8 cellular contexts compared by ENCODE assay signal in the genomic region with DNA sequence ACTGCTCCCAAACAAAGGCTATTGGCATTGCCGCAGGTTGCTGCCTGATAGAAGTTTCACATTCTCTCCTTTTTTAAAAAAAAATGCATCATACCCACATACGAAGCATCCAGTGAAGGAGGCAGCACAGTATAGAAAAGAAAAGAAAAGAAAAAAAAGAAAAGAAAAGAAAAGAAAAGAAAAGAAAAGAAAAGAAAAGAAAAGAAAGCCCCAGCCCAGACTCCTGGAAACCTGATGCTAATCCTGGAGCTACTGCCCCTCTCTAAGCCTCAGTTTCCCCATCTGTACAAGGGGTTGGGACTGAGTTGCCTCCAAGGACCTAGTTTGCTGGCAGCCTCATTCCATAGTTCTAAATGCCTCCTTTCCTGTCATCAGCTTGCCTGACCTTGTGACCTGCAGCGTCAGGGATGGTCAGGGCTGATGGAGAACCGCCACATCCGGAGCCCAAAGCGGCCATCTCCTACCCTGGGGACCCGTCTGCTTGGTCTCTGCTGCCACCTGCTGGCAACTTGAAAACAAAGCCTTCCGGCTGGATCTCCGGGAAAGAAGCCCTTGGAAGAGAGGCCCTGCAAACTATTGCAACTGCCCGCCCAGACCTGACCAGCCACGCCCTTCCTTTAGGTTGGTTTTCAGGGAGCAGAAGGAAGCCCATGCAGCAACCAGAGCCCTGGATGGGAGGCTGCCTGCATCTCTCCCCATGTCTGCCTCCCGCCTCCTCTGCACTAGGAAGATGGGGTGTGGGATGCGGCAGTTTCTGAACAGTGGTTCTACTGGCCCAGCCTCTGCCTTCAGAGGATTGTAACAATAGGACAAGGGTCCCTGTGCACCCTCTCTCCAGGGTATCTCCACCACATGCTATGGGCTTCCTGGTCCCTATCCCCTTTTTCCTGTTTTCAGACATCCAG. TPM values are rescaled to one million over a fixed set of nuclear protein-coding genes. Genes with fewer than 3 reads are reported as not detected.
DNase-seq lines count a peak whose midpoint lies in the region; ATAC-seq and TF ChIP-seq lines count a peak whose summit lies in the region.

No MANE protein-coding gene starts in this region.

- no peaks in the 10 kb centered on the region for H3K36me3 ChIP-seq in trophoblast cell (ENCODE audit: control insufficient read depth in 1 of 2, insufficient read depth in 2 of 2, low read length in 2 of 2)
- H3K36me3 ChIP-seq in upper lobe of left lung = no peaks in the 10 kb centered on the region

- in situ Hi-C loops in SK-MEL-5 (cut with HindIII; ENCODE audit: low pct_unique_long_range_greater_than_20kb, low sequenced_read_pairs) = no loop called here

- peaks cover 2% of the 10 kb centered on the region for H3K9me3 ChIP-seq in trophoblast cell (ENCODE audit: insufficient read depth, low read depth, low read length)
- no peaks in the 10 kb centered on the region for H3K9me3 ChIP-seq in upper lobe of left lung

- TF ChIP-seq CTCF in LNCaP clone FGC (IDR thresholded peaks at IDR 0.05; ENCODE audit: control insufficient read depth, extremely low read depth, insufficient read depth) (peak; percentile 83), upper lobe of left lung (IDR thresholded peaks at IDR 0.05) (peak; percentile 68 to 89 (median 76))

- H3K4me1 ChIP-seq in trophoblast cell (ENCODE audit: control insufficient read depth in 1 of 2, insufficient read depth in 2 of 2, low read length in 2 of 2) (no peaks in the 10 kb centered on the region), upper lobe of left lung (peaks cover 0 to 6% (median 0%) of the 10 kb centered on the region in 4 donors)

- DNase-seq in DMS53 (lab: John Stamatoyannopoulos, UW) = peak; percentile 91
- peak; percentile 25 for DNase-seq in LNCaP clone FGC (ENCODE audit: low read depth)
- peak; percentile 88 for DNase-seq in SK-MEL-5 (ENCODE audit: low read depth, low spot score)
- DNase-seq in activated gamma-delta T cell treated with anti-CD3 and anti-CD28 coated beads, Interleukin-2, amount 50 U/mL, for 16 hours (ENCODE audit: low read depth) = peak; percentile 55
- DNase-seq in globus pallidus (ENCODE audit: low spot score) = peak; percentile 78
- peak; percentile 72 to 90 for DNase-seq in trophoblast cell
- peak in 1 of 2 donors; percentile 74 for DNase-seq in upper lobe of left lung

- ATAC-seq in upper lobe of left lung (ENCODE audit: low FRiP score in 2 of 2) (peak; percentile 70 to 86), GM18870 (IDR thresholded peaks at IDR 0.05; ENCODE audit: unreplicated experiment) (no peak)

- no peaks in the 10 kb centered on the region for H3K79me1 ChIP-seq in trophoblast cell (ENCODE audit: low read length)

- H2AFZ ChIP-seq in trophoblast cell (ENCODE audit: insufficient read depth, low read length, poor library complexity) = no peak overlapping the region

- no peak overlapping the region for H2BK12ac ChIP-seq in trophoblast cell (ENCODE audit: low read length)

- no peak overlapping the region for H4K12ac ChIP-seq in trophoblast cell (ENCODE audit: low read depth, low read length)

- H2BK5ac ChIP-seq in trophoblast cell (ENCODE audit: low read depth, low read length, poor library complexity) = no peak overlapping the region

- no peaks in the 10 kb centered on the region for H3K27me3 ChIP-seq in trophoblast cell (ENCODE audit: insufficient read depth, low read length)
- H3K27me3 ChIP-seq in upper lobe of left lung = peaks cover 0 to 4% (median 0%) of the 10 kb centered on the region in 4 donors

- H4K8ac ChIP-seq in trophoblast cell (ENCODE audit: low read depth, low read length) = no peak overlapping the region

- no peak overlapping the region for H3K23ac ChIP-seq in trophoblast cell (ENCODE audit: low read length)

- H4K91ac ChIP-seq in trophoblast cell (ENCODE audit: low read depth, low read length) = no peak overlapping the region

- H3K14ac ChIP-seq in trophoblast cell (ENCODE audit: low read length) = no peak overlapping the region

- H3K4me3 ChIP-seq in LNCaP clone FGC (ENCODE audit: low read depth, low read length) (no peak overlapping the region), trophoblast cell (ENCODE audit: low read depth, low read length) (no peak overlapping the region), upper lobe of left lung (no peak overlapping the region)

- H3K9ac ChIP-seq in trophoblast cell (ENCODE audit: low read length) = no peak overlapping the region

- no peak overlapping the region for H3K18ac ChIP-seq in trophoblast cell (ENCODE audit: low read length)

- H3K79me2 ChIP-seq in trophoblast cell (ENCODE audit: control insufficient read depth, insufficient read depth, low read length, poor library complexity) = no peaks in the 10 kb centered on the region

- no peak for TF ChIP-seq EP300 in upper lobe of left lung (IDR thresholded peaks at IDR 0.05)

- no peak overlapping the region for H2AK5ac ChIP-seq in trophoblast cell (ENCODE audit: low read length)

- no peak overlapping the region for H2BK120ac ChIP-seq in trophoblast cell (ENCODE audit: insufficient read depth, low read length, poor library complexity)

- H3K27ac ChIP-seq in trophoblast cell (ENCODE audit: low read depth, low read length) (no peak overlapping the region), upper lobe of left lung (no peak overlapping the region)

- no peak overlapping the region for H3K4me2 ChIP-seq in trophoblast cell (ENCODE audit: low read length)

- no peak for TF ChIP-seq POLR2A in upper lobe of left lung (IDR thresholded peaks at IDR 0.05)

- WGBS in trophoblast cell (ENCODE audit: extremely low coverage, insufficient coverage, insufficient read length) = no CpG with 5 or more reads among the region's 13 CpGs
- 32 to 35% methylated on average over 11 of the region's 13 CpGs for WGBS in upper lobe of left lung, 2 donors

- no peak overlapping the region for H3K4ac ChIP-seq in trophoblast cell (ENCODE audit: low read depth, low read length)

RNA-seq across cellular contexts. Expression of a gene that starts 13.0 kb away (rescaled TPM):
- not detected in 2 replicates for total RNA-seq in SK-MEL-5 (2014; rRNA removed; shearing (Covaris generic))
- not detected in 2 replicates for polyA plus RNA-seq in SK-MEL-5 (2015; cell fraction: cytosol; rRNA removed)
- not detected in 2 replicates for polyA plus RNA-seq in SK-MEL-5 (2015; cell fraction: nucleus; rRNA removed)
- not detected in 2 replicates for polyA plus RNA-seq in trophoblast cell (2013)
- total RNA-seq in upper lobe of left lung = not detected

RNA-seq across cellular contexts. Expression of a gene that starts 22.3 kb away (rescaled TPM):
- total RNA-seq in SK-MEL-5 (2014; rRNA removed; shearing (Covaris generic)) = 23.2 and 24.6 TPM in 2 replicates
- polyA plus RNA-seq in SK-MEL-5 (2015; cell fraction: cytosol; rRNA removed) = 30.4 and 37.0 TPM in 2 replicates
- polyA plus RNA-seq in SK-MEL-5 (2015; cell fraction: nucleus; rRNA removed) = 13.8 and 20.1 TPM in 2 replicates
- 8.2 and 8.4 TPM in 2 replicates for polyA plus RNA-seq in trophoblast cell (2013)
- 1 to 10 TPM in 1 of 6 donors, under 1 TPM in 3, not detected in 2; 0.67 to 1.3 (median 0.77) TPM for total RNA-seq in upper lobe of left lung

Comparison
In these comparisons a context has a peak if more than half of its experiments do, and no peak if none do; other contexts are left out.
1. RNA of a gene that starts 22.3 kb away (total RNA-seq): 23.2 to 24.6 TPM in SK-MEL-5; 0.67 to 1.3 TPM in upper lobe of left lung; every median in the first group is over 10 times any median in the second.